Comparison of ENCODE assay signal across 8 cellular contexts in the genomic region with DNA sequence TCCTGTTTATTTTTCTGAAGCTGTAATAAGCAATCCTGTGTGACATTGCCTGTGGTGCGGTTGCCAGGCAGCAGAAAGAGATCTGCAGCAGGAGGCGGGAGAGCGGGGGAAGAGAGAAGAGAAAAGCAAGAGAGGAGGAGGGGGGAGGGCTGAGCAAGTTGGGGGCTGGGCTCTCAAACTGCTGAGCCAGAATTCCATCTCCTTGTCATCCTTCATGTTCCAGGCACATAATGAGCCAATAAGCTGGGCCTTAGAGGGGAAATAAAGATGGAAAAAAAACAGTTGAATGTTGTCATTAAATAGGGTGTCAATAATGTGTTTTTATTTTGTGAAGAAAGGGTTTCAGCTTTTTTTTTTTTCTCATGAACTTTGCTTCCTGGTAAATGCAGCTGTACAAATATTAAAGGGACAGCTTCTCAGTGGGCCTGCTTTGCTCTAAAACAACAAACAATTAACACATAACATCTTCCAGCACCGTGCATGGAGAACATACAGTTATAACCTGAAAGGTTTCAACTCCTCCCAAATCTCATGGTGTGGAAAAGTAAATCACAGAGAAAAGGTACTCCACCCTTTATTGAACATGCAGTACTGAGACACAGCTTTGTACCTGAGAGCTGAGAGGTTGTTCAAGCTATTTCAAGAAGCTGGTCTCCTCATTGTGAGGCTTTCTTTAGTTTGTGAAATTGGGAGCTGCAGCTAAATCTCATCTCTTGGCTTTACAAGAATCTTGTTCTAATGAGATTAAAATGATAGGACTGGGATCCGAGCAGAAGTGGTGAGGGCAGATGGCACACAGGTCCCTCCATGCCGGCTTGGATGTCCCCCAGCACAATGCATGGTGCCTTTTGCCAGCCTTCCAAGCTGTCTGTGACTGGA.
A peak's percentile ranks its signal among the peaks of the same experiment; 100 is the strongest.
DNase-seq lines count a peak whose midpoint lies in the region; ATAC-seq and TF ChIP-seq lines count a peak whose summit lies in the region.

No MANE protein-coding gene starts in this region.

- H3K9ac ChIP-seq in GM23248: no peak overlapping the region

- DNase-seq in GM23248: peak; percentile 62
- peak; percentile 83 to 95 for DNase-seq in NCI-H524 (lab: John Stamatoyannopoulos, UW)
- DNase-seq in adrenal gland: peak; percentile 83 to 96 (median 89)
- peak; percentile 53 for DNase-seq in hepatic stellate cell (ENCODE audit: low spot score)
- DNase-seq in prostate gland (ENCODE audit: low spot score): peak; percentile 88
- DNase-seq in ACHN: no peak
- no peak for DNase-seq in SIG-M5 (lab: John Stamatoyannopoulos, UW)

- H3K9me2 ChIP-seq in GM23248 (ENCODE audit: insufficient read depth): no peaks in the 10 kb centered on the region

- H3K36me3 ChIP-seq in GM23248 (ENCODE audit: low read depth) (no peaks in the 10 kb centered on the region), adrenal gland (replicated peaks in 1 of 2) (no peaks in the 10 kb centered on the region), prostate gland (no peaks in the 10 kb centered on the region)

- in situ Hi-C loops in GM23248 (cut with MboI): no loop called here
- in situ Hi-C loops in ACHN (cut with HindIII; ENCODE audit: low pct_ligation_motif_present, low pct_unique_long_range_greater_than_20kb, low sequenced_read_pairs): no loop called here

- H3K27me3 ChIP-seq in GM23248 (replicated peaks; ENCODE audit: insufficient read depth) (no peaks in the 10 kb centered on the region), adrenal gland (no peaks in the 10 kb centered on the region), prostate gland (replicated peaks; ENCODE audit: insufficient read depth) (no peaks in the 10 kb centered on the region)

- WGBS in GM23248 (ENCODE audit: low coverage in 1 of 2, low lambda C conversion rate in 2 of 2, missing lambda C conversion rate in 2 of 2), 2 experiments: 32 to 38% methylated on average over 6 of the region's 6 CpGs
- 14 to 39% (median 21%) methylated on average over 6 of the region's 6 CpGs for WGBS in adrenal gland, 4 donors
- WGBS in prostate gland: 3% methylated on average over 6 of the region's 6 CpGs

- no peak for ATAC-seq in GM19397 (IDR thresholded peaks at IDR 0.05; ENCODE audit: unreplicated experiment)

- H4K20me1 ChIP-seq in GM23248 (ENCODE audit: insufficient read depth): no peaks in the 10 kb centered on the region

- no peak for TF ChIP-seq POLR2A in adrenal gland (IDR thresholded peaks at IDR 0.05)
- TF ChIP-seq POLR2A in prostate gland (IDR thresholded peaks at IDR 0.05): no peak

- H3K4me2 ChIP-seq in GM23248 (ENCODE audit: unreplicated experiment): no peak overlapping the region

- TF ChIP-seq CTCF in adrenal gland (IDR thresholded peaks at IDR 0.05) (no peak), prostate gland (IDR thresholded peaks at IDR 0.05) (no peak)

- H3K9me3 ChIP-seq in GM23248 (ENCODE audit: low read depth) (no peaks in the 10 kb centered on the region), adrenal gland (replicated peaks in 1 of 3) (no peaks in the 10 kb centered on the region), prostate gland (no peaks in the 10 kb centered on the region)

- peaks cover 7% of the 10 kb centered on the region for H3K4me1 ChIP-seq in GM23248 (ENCODE audit: insufficient read depth)
- peaks cover 34 to 44% of the 10 kb centered on the region in 2 donors for H3K4me1 ChIP-seq in adrenal gland (replicated peaks in 1 of 2)
- H3K4me1 ChIP-seq in prostate gland (replicated peaks): peaks cover 16% of the 10 kb centered on the region

- H3K4me3 ChIP-seq in GM23248 (no peak overlapping the region), adrenal gland (no peak overlapping the region), prostate gland (no peak overlapping the region)

- H2AFZ ChIP-seq in GM23248: peak overlapping the region; percentile 0; the same call in 1 of the 2 replicates

- intact Hi-C loops in adrenal gland (cut with DNase I) (no loop called here), prostate gland (cut with DNase I) (loop anchor here (10.0 kb wide), 1 partner anchor 250 kb away; no protein-coding TSS in a partner anchor)

- H3F3A ChIP-seq in GM23248 (ENCODE audit: insufficient read depth): no peaks in the 10 kb centered on the region

- no peak overlapping the region for H3K27ac ChIP-seq in GM23248
- peak overlapping the region in 4 of 5 donors; percentile 15 to 68 (median 66) for H3K27ac ChIP-seq in adrenal gland
- peak overlapping the region; percentile 60 to 69 for H3K27ac ChIP-seq in prostate gland

- H3K79me2 ChIP-seq in GM23248 (ENCODE audit: insufficient read depth): no peaks in the 10 kb centered on the region

Comparison
In these comparisons a context has a peak if more than half of its experiments do, and no peak if none do; other contexts are left out.
1. DNase-seq: peak in GM23248 (single experiment), NCI-H524 (2 of 2), adrenal gland (7 of 7), hepatic stellate cell (single experiment) and prostate gland (single experiment); none in ACHN (single experiment) and SIG-M5 (single experiment).